ENCODE assay signal across 8 cellular contexts in genomic region chr4:4859010-4859798, GRCh38. TPM values are rescaled to one million over a fixed set of nuclear protein-coding genes. Genes with fewer than 3 reads are reported as not detected.
DNase-seq lines count a peak whose midpoint lies in the region; ATAC-seq lines count a peak whose summit lies in the region.

Gene MSX1 (plus strand): TSS chr4:4859665. CDS start chr4:4859900, 235 bp downstream.

- ATAC-seq in GM21526 (IDR thresholded peaks at IDR 0.05; ENCODE audit: low FRiP score, unreplicated experiment) = peak; percentile 95

- H3K4me3 ChIP-seq in HUES48 (ENCODE audit: low read depth, low read length) (peak within 1 kb of the TSS; percentile 52), SJSA1 (peak within 1 kb of the TSS; percentile 84), skin epidermis (peak within 1 kb of the TSS; percentile 35 to 63 (median 55))

- peaks cover 23% of the 10 kb centered on the region for H3K4me1 ChIP-seq in HUES48 (ENCODE audit: control insufficient read depth, insufficient read depth, low read length)
- H3K4me1 ChIP-seq in SJSA1 (replicated peaks) = 0 out of 2 replicates have a peak, but pooled peaks cover 4% of the 10 kb centered on the region

- H3K9me3 ChIP-seq in HUES48 (ENCODE audit: control insufficient read depth, insufficient read depth, low read length) = peaks cover 3% of the 10 kb centered on the region; the same call in 1 of the 2 replicates
- no peaks in the 10 kb centered on the region for H3K9me3 ChIP-seq in SJSA1 (replicated peaks)

- H3K36me3 ChIP-seq in HUES48 (ENCODE audit: control insufficient read depth, insufficient read depth, low read length) = no peaks in the 10 kb centered on the region
- H3K36me3 ChIP-seq in SJSA1 = no peaks in the 10 kb centered on the region

- DNase-seq in GM03348 (ENCODE audit: low spot score) (peak; percentile 99), SJSA1 (ENCODE audit: low read depth in 1 of 2, low spot score in 2 of 2) (peak; percentile 72 to 75), cerebellar cortex (ENCODE audit: low spot score) (peak; percentile 75), islet precursor cell (peak; percentile 95), cortex of kidney (lab: John Stamatoyannopoulos, UW) (no peak)

- no peak within 1 kb of the TSS for H3K9ac ChIP-seq in HUES48 (ENCODE audit: low read depth, low read length)

- H3K27me3 ChIP-seq in HUES48 (ENCODE audit: control insufficient read depth, insufficient read depth, low read length) (peaks cover 99% of the 10 kb centered on the region), SJSA1 (replicated peaks) (no peaks in the 10 kb centered on the region)

- no peak within 1 kb of the TSS for H3K27ac ChIP-seq in HUES48 (ENCODE audit: low read depth, low read length)
- H3K27ac ChIP-seq in SJSA1 = no peak within 1 kb of the TSS
- H3K27ac ChIP-seq in skin epidermis = peak within 1 kb of the TSS in 18 of 21 experiments; percentile 3 to 86 (median 52)

RNA-seq across cellular contexts. Expression of gene MSX1, which starts in this region (rescaled TPM):
- total RNA-seq in SJSA1 (2014; rRNA removed; shearing (Covaris generic)) = 10.9 and 11.9 TPM in 2 replicates

Comparison
In these comparisons a context has a peak if more than half of its experiments do, and no peak if none do; other contexts are left out.
1. H3K27ac ChIP-seq: peak in skin epidermis (18 of 21); none in HUES48 (single experiment) and SJSA1 (single experiment).
2. Peak in every context shown above with its lines, with median percentiles within 50 percentile points of each other: H3K4me3 ChIP-seq.